11 cellular contexts compared by ENCODE assay signal in genomic region chr2:82790277-82791021, GRCh38.
DNase-seq lines count a peak whose midpoint lies in the region; ATAC-seq and TF ChIP-seq lines count a peak whose summit lies in the region.
"Had no signal": no experiment of that assay in that cellular context is flagged by ENCODE, and none has a peak within 500 bp of the region (broad histone marks: within the 10 kb centered on the region; RNA-seq: fewer than 3 reads in every experiment).

No MANE protein-coding gene starts in this region.

- DNase-seq in AG09309 (ENCODE audit: low read depth): peak; percentile 11
- DNase-seq in HS-5 (ENCODE audit: low read depth): peak; percentile 33
- no peak for DNase-seq in mammary epithelial cell
- DNase-seq in NCI-H226: no peak
- no peak for DNase-seq in AML-193 (lab: John Stamatoyannopoulos, UW)
- DNase-seq in T-helper 17 cell: no peak
- no peak for DNase-seq in activated CD8-positive, alpha-beta memory T cell treated with anti-CD3 and anti-CD28 coated beads for 24 hours
- DNase-seq: activated CD4-positive, alpha-beta memory T cell treated with anti-CD3 and anti-CD28 coated beads for 36 hours; foreskin melanocyte; stimulated activated CD4-positive, alpha-beta T cell treated with anti-CD3 and anti-CD28 coated beads, Interleukin-15, amount 100 ng/mL, for 24 hours had no signal

- H3K4me3 Mint-ChIP-seq in T-helper 17 cell: no peak overlapping the region
- H3K4me3 Mint-ChIP-seq: activated CD4-positive, alpha-beta memory T cell treated with anti-CD3 and anti-CD28 coated beads for 36 hours had no signal

- no peak overlapping the region for H3K27ac Mint-ChIP-seq in T-helper 17 cell
- H3K27ac Mint-ChIP-seq: activated CD4-positive, alpha-beta memory T cell treated with anti-CD3 and anti-CD28 coated beads for 36 hours had no signal

- H4K20me1 ChIP-seq in mammary epithelial cell (ENCODE audit: insufficient read depth, low read length): no peaks in the 10 kb centered on the region

- no TSS peak for BruUV-seq in mammary epithelial cell (replicated peaks; lab: Mats Ljungman, UMichigan)

- no peak overlapping the region for H3K4me2 ChIP-seq in mammary epithelial cell (ENCODE audit: insufficient read depth, low read depth, low read length)

- intact Hi-C loops in mammary epithelial cell (cut with micrococcal nuclease): no loop called here

- CTCF ChIA-PET in mammary epithelial cell (lab: Charles Lee; ENCODE audit: low non-redundant PET): no interaction called here

- ATAC-seq in T-helper 17 cell: no peak

- in situ Hi-C loops in mammary epithelial cell (cut with MboI; ENCODE audit: low sequenced_read_pairs in 2 of 2): no loop called here

- H3K27me3 Mint-ChIP-seq in T-helper 17 cell: no peaks in the 10 kb centered on the region
- H3K27me3 Mint-ChIP-seq: activated CD4-positive, alpha-beta memory T cell treated with anti-CD3 and anti-CD28 coated beads for 36 hours had no signal

- TF ChIP-seq RAD21 in liver (IDR thresholded peaks at IDR 0.05): peak; percentile 38 to 51

- H3K36me3 ChIP-seq in mammary epithelial cell (ENCODE audit: insufficient read depth, low read length) (no peaks in the 10 kb centered on the region), liver (ENCODE audit: control insufficient read depth in 4 of 4, insufficient read depth in 3 of 4, low read depth in 1 of 4, low read length in 3 of 4) (no peaks in the 10 kb centered on the region)

- H3K27me3 ChIP-seq in mammary epithelial cell (ENCODE audit: insufficient read depth, low read length) (no peaks in the 10 kb centered on the region), liver (ENCODE audit: control insufficient read depth in 4 of 4, insufficient read depth in 4 of 4, low read length in 3 of 4) (no peaks in the 10 kb centered on the region)

- 79% methylated on average over 14 of the region's 16 CpGs for WGBS in mammary epithelial cell (ENCODE audit: low coverage, missing lambda C conversion rate)
- WGBS in liver: 25% methylated on average over 16 of the region's 16 CpGs

- H3K27ac ChIP-seq in mammary epithelial cell (ENCODE audit: insufficient read depth, low read depth, low read length): no peak overlapping the region
- peak overlapping the region; percentile 96 to 97 for H3K27ac ChIP-seq in liver (ENCODE audit: low read depth in 1 of 2, low read length in 2 of 2)

- H3K9ac ChIP-seq in mammary epithelial cell (ENCODE audit: insufficient read depth, low read length): no peak overlapping the region
- peak overlapping the region in 1 of 2 donors; percentile 79 for H3K9ac ChIP-seq in liver (ENCODE audit: low read depth in 1 of 2, low read length in 2 of 2)

- peak overlapping the region; percentile 44 for H2AFZ ChIP-seq in mammary epithelial cell (ENCODE audit: low read depth, low read length)

- dilution Hi-C loops in mammary epithelial cell (cut with HindIII; ENCODE audit: low sequenced_read_pairs): no loop called here

- H3K4me1 ChIP-seq in mammary epithelial cell (ENCODE audit: insufficient read depth, low read length) (no peaks in the 10 kb centered on the region), liver (ENCODE audit: control insufficient read depth in 4 of 4, insufficient read depth in 4 of 4, low read length in 3 of 4) (peaks cover 0 to 13% (median 1%) of the 10 kb centered on the region in 4 donors)

- H3K4me1 Mint-ChIP-seq in T-helper 17 cell: no peaks in the 10 kb centered on the region

- H3K36me3 Mint-ChIP-seq in T-helper 17 cell (ENCODE audit: low read depth): no peaks in the 10 kb centered on the region
- H3K36me3 Mint-ChIP-seq: activated CD4-positive, alpha-beta memory T cell treated with anti-CD3 and anti-CD28 coated beads for 36 hours had no signal

- H3K79me2 ChIP-seq in mammary epithelial cell (ENCODE audit: insufficient read depth, low read length): no peaks in the 10 kb centered on the region

- H3K4me3 ChIP-seq in AG09309 (ENCODE audit: control insufficient read depth, low read depth, low read length): no peak overlapping the region
- no peak overlapping the region for H3K4me3 ChIP-seq in mammary epithelial cell (replicated peaks in 1 of 3; ENCODE audit: insufficient read depth in 1 of 3, low read depth in 2 of 3, low read length in 3 of 3)
- peak overlapping the region; percentile 37 to 49 (median 40) for H3K4me3 ChIP-seq in liver (ENCODE audit: low read depth in 1 of 3, low read length in 3 of 3)

- no peak for TF ChIP-seq CTCF in AG09309 (IDR thresholded peaks at IDR 0.05; ENCODE audit: control insufficient read depth, insufficient read depth, low read depth, low read length, missing control alignments)
- TF ChIP-seq CTCF in mammary epithelial cell (conservative IDR thresholded peaks at IDR 0.05 in 1 of 2, IDR thresholded peaks at IDR 0.05 in 1 of 2; ENCODE audit: extremely low read depth in 1 of 2, insufficient read depth in 1 of 2, low read depth in 1 of 2, low read length in 2 of 2): no peak
- no peak for TF ChIP-seq CTCF in liver (IDR thresholded peaks at IDR 0.05; ENCODE audit: low read depth, low read length, missing input control)

- H3K9me3 ChIP-seq in mammary epithelial cell (replicated peaks; ENCODE audit: insufficient read depth, low read length) (no peaks in the 10 kb centered on the region), liver (ENCODE audit: control insufficient read depth in 4 of 4, low read length in 3 of 4) (no peaks in the 10 kb centered on the region), T-helper 17 cell (ENCODE audit: control insufficient read depth, low read length, poor library complexity, severe bottlenecking) (no peaks in the 10 kb centered on the region)

TF ChIP-seq in liver, 16 proteins besides CTCF, POLR2A, EP300 and RAD21:
- TF ChIP-seq JUND (IDR thresholded peaks at IDR 0.05): peak; percentile 91 to 97
- peak; percentile 79 for TF ChIP-seq HNF4G (IDR thresholded peaks at IDR 0.05)
- TF ChIP-seq NR2F2 (IDR thresholded peaks at IDR 0.05): peak; percentile 56
- TF ChIP-seq SP1 (IDR thresholded peaks at IDR 0.05): peak; percentile 97
- TF ChIP-seq HNF4A (conservative IDR thresholded peaks at IDR 0.05): peak; percentile 96 to 98
- peak in 1 of 2 donors; percentile 46 for TF ChIP-seq GABPA (IDR thresholded peaks at IDR 0.05 in 1 of 2, conservative IDR thresholded peaks at IDR 0.05 in 1 of 2)
- TF ChIP-seq EGR1 (IDR thresholded peaks at IDR 0.05; ENCODE audit: low read depth in 2 of 2): peak in 1 of 2 donors; percentile 87
- TF ChIP-seq, protein P1, sequence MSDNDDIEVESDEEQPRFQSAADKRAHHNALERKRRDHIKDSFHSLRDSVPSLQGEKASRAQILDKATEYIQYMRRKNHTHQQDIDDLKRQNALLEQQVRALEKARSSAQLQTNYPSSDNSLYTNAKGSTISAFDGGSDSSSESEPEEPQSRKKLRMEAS (IDR thresholded peaks at IDR 0.05): peak; percentile 78
- peak; percentile 29 for TF ChIP-seq FOXA1 (IDR thresholded peaks at IDR 0.05)
- TF ChIP-seq ATF3 (IDR thresholded peaks at IDR 0.05): peak; percentile 90
- TF ChIP-seq, protein P2, sequence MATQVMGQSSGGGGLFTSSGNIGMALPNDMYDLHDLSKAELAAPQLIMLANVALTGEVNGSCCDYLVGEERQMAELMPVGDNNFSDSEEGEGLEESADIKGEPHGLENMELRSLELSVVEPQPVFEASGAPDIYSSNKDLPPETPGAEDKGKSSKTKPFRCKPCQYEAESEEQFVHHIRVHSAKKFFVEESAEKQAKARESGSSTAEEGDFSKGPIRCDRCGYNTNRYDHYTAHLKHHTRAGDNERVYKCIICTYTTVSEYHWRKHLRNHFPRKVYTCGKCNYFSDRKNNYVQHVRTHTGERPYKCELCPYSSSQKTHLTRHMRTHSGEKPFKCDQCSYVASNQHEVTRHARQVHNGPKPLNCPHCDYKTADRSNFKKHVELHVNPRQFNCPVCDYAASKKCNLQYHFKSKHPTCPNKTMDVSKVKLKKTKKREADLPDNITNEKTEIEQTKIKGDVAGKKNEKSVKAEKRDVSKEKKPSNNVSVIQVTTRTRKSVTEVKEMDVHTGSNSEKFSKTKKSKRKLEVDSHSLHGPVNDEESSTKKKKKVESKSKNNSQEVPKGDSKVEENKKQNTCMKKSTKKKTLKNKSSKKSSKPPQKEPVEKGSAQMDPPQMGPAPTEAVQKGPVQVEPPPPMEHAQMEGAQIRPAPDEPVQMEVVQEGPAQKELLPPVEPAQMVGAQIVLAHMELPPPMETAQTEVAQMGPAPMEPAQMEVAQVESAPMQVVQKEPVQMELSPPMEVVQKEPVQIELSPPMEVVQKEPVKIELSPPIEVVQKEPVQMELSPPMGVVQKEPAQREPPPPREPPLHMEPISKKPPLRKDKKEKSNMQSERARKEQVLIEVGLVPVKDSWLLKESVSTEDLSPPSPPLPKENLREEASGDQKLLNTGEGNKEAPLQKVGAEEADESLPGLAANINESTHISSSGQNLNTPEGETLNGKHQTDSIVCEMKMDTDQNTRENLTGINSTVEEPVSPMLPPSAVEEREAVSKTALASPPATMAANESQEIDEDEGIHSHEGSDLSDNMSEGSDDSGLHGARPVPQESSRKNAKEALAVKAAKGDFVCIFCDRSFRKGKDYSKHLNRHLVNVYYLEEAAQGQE (IDR thresholded peaks at IDR 0.05): peak; percentile 85
- TF ChIP-seq RXRA (IDR thresholded peaks at IDR 0.05): peak; percentile 91 to 94
- TF ChIP-seq FOXA2 (IDR thresholded peaks at IDR 0.05): peak; percentile 59
- TF ChIP-seq YY1 (IDR thresholded peaks at IDR 0.05): peak; percentile 71
- TF ChIP-seq TAF1 (conservative IDR thresholded peaks at IDR 0.05): peak; percentile 52
- peak; percentile 67 for TF ChIP-seq ZBTB33 (IDR thresholded peaks at IDR 0.05)

Comparison
In these comparisons a context has a peak if more than half of its experiments do, and no peak if none do; other contexts are left out.
1. DNase-seq: peak in AG09309 (single experiment) and HS-5 (single experiment); none in mammary epithelial cell (single experiment), NCI-H226 (single experiment), AML-193 (0 of 2), T-helper 17 cell (0 of 3) and activated CD8-positive, alpha-beta memory T cell treated with anti-CD3 and anti-CD28 coated beads for 24 hours (single experiment).
2. H3K4me3 ChIP-seq: peak in liver (3 of 3); none in AG09309 (single experiment) and mammary epithelial cell (0 of 3).